ENCODE assay signal across 34 cellular contexts in genomic region chr10:29788113-29788512, GRCh38.
"Had no signal": no experiment of that assay in that cellular context is flagged by ENCODE, and none has a peak within 500 bp of the region (broad histone marks: within the 10 kb centered on the region; RNA-seq: fewer than 3 reads in every experiment).

No MANE protein-coding gene starts in this region.

- H3K4me1 ChIP-seq: adrenal gland, body of pancreas, breast epithelium, colonic mucosa had no signal

- H3K27me3 ChIP-seq: adrenal gland, body of pancreas, brain microvascular endothelial cell, breast epithelium, colonic mucosa had no signal

- H3K9me3 ChIP-seq: adrenal gland, body of pancreas, breast epithelium, colonic mucosa had no signal

- DNase-seq: activated B cell treated with CpG ODN at 0.5 μM for 24 hours; activated CD4-positive, alpha-beta memory T cell treated with anti-CD3 and anti-CD28 coated beads for 36 hours; activated CD4-positive, alpha-beta T cell treated with anti-CD3 and anti-CD28 coated beads for 4 hours; activated CD4-positive, alpha-beta T cell treated with anti-CD3 and anti-CD28 coated beads, Interleukin-2, amount 10 ng/mL, durations not matched to agents 24 days and 14 days; activated CD4-positive, alpha-beta T cell treated with anti-CD3 and anti-CD28 coated beads, Interleukin-2, amount 50 U/mL, for 1 hour; activated CD4-positive, alpha-beta T cell treated with anti-CD3 and anti-CD28 coated beads, Interleukin-2, amount 50 U/mL, for 4 hours; activated CD4-positive, CD25-positive, alpha-beta regulatory T cell treated with anti-CD3 and anti-CD28 coated beads, Interleukin-2, amount 50 U/mL, for 72 hours; activated CD8-positive, alpha-beta memory T cell treated with anti-CD3 and anti-CD28 coated beads, Interleukin-2, amount 50 U/mL, for 4 hours; activated CD8-positive, alpha-beta T cell treated with anti-CD3 and anti-CD28 coated beads for 36 hours; activated effector memory CD4-positive, alpha-beta T cell treated with anti-CD3 and anti-CD28 coated beads, Interleukin-2, amount 50 U/mL, for 16 hours; activated gamma-delta T cell treated with Interleukin-2 at 50 U/mL for 16 hours; activated naive CD4-positive, alpha-beta T cell; activated naive CD4-positive, alpha-beta T cell treated with anti-CD3 and anti-CD28 coated beads for 36 hours; activated naive CD4-positive, alpha-beta T cell treated with anti-CD3 and anti-CD28 coated beads, Interleukin-2, amount 50 U/mL, for 16 hours; activated naive CD8-positive, alpha-beta T cell treated with anti-CD3 and anti-CD28 coated beads for 36 hours; activated T-cell treated with anti-CD3 and anti-CD28 coated beads for 4 hours; activated T-cell treated with anti-CD3 and anti-CD28 coated beads, Interleukin-2, amount 50 U/mL, for 1 hour; activated T-cell treated with anti-CD3 and anti-CD28 coated beads, Interleukin-2, amount 50 U/mL, for 4 hours; activated T-cell treated with anti-CD3 and anti-CD28 coated beads, Interleukin-2, amount 50 U/mL, for 72 hours; adrenal gland; amniotic stem cell; aorta; body of pancreas; brain microvascular endothelial cell; caudate nucleus; cerebellar nuclear complex; colonic mucosa; T-helper 2 cell; T-helper 9 cell had no signal

- FAIRE-seq: astrocyte had no signal

- H3K36me3 ChIP-seq: adrenal gland, brain microvascular endothelial cell, breast epithelium, colonic mucosa had no signal

- H3K4me3 ChIP-seq: adrenal gland, body of pancreas, breast epithelium, colonic mucosa had no signal

- H3K27ac ChIP-seq: adrenal gland, body of pancreas, brain microvascular endothelial cell, breast epithelium, colonic mucosa, VCaP had no signal

- ATAC-seq: activated CD8-positive, alpha-beta T cell treated with anti-CD3 and anti-CD28 coated beads for 36 hours; activated naive CD4-positive, alpha-beta T cell treated with anti-CD3 and anti-CD28 coated beads, Interleukin-2, amount 50 U/mL, for 72 hours; activated T-cell treated with anti-CD3 and anti-CD28 coated beads, Interleukin-2, amount 50 U/mL, for 4 hours; activated T-cell treated with anti-CD3 and anti-CD28 coated beads, Interleukin-2, amount 50 U/mL, for 72 hours; activated T-helper 17 cell treated with anti-CD3 and anti-CD28 coated beads, Interleukin-2, amount 50 U/mL, for 72 hours; body of pancreas had no signal
